Comparison of ENCODE assay signal across 8 cellular contexts in genomic region chr20:1895674-1896496, GRCh38. TPM values are rescaled to one million over a fixed set of nuclear protein-coding genes. Genes with fewer than 3 reads are reported as not detected.
DNase-seq lines count a peak whose midpoint lies in the region; ATAC-seq and TF ChIP-seq lines count a peak whose summit lies in the region.

No MANE protein-coding gene starts in this region.

- H4K20me1 ChIP-seq in PC-3 (ENCODE audit: low read length), result no peaks in the 10 kb centered on the region

- BruUV-seq in PC-3 (replicated peaks; lab: Mats Ljungman, UMichigan), result TSS peak; percentile 49

- H3K9ac ChIP-seq in PC-3 (ENCODE audit: low read length), result peak overlapping the region; percentile 63

- ATAC-seq in PC-3 (peak; percentile 15), GM21717 (IDR thresholded peaks at IDR 0.05; ENCODE audit: unreplicated experiment) (no peak)
- no peak for ATAC-seq in activated CD8-positive, alpha-beta memory T cell treated with anti-CD3 and anti-CD28 coated beads, Interleukin-2, amount 10 ng/mL, durations not matched to agents 7 days and 5 days

- WGBS in esophagus squamous epithelium, 2 donors, result 10 to 19% methylated on average over 12 to 15 of the region's 24 CpGs

- H3K9me3 ChIP-seq in PC-3 (ENCODE audit: low read length) (no peaks in the 10 kb centered on the region), esophagus squamous epithelium (no peaks in the 10 kb centered on the region)

- intact Hi-C loops in PC-3 (cut with micrococcal nuclease) (loop anchor here (5.0 kb wide), 1 partner anchor 94 kb away; no protein-coding TSS in a partner anchor), esophagus squamous epithelium (cut with DNase I) (loop anchor here (5.0 to 10.0 kb wide), 2 partner anchors 41 to 91 kb away; no protein-coding TSS in a partner anchor)

- peak overlapping the region; percentile 79 for H3K4me3 ChIP-seq in PC-3 (ENCODE audit: low read length)
- peak overlapping the region; percentile 48 to 74 (median 68) for H3K4me3 ChIP-seq in esophagus squamous epithelium

- H3K4me1 Mint-ChIP-seq in nephron, result peaks cover 58% of the 10 kb centered on the region
- H3K4me1 Mint-ChIP-seq in activated CD8-positive, alpha-beta memory T cell treated with anti-CD3 and anti-CD28 coated beads, Interleukin-2, amount 10 ng/mL, durations not matched to agents 7 days and 5 days, result no peaks in the 10 kb centered on the region

- H3K4me2 ChIP-seq in PC-3 (ENCODE audit: low read length), result peak overlapping the region; percentile 84

- H3K79me2 ChIP-seq in PC-3 (ENCODE audit: low read length), result peaks cover 43% of the 10 kb centered on the region

- H3K36me3 Mint-ChIP-seq in nephron (ENCODE audit: low read depth), result no peaks in the 10 kb centered on the region
- no peaks in the 10 kb centered on the region for H3K36me3 Mint-ChIP-seq in activated CD8-positive, alpha-beta memory T cell treated with anti-CD3 and anti-CD28 coated beads, Interleukin-2, amount 10 ng/mL, durations not matched to agents 7 days and 5 days

- H3K4me1 ChIP-seq in PC-3 (ENCODE audit: insufficient read depth, low read length), result peaks cover 7% of the 10 kb centered on the region; the same call in 1 of the 2 replicates
- peaks cover 32 to 89% (median 45%) of the 10 kb centered on the region in 3 donors for H3K4me1 ChIP-seq in esophagus squamous epithelium

- H3F3A ChIP-seq in PC-3 (ENCODE audit: low read length, unreplicated experiment), result no peaks in the 10 kb centered on the region

- peaks cover 65% of the 10 kb centered on the region for H3K27me3 Mint-ChIP-seq in nephron (ENCODE audit: low read depth)
- H3K27me3 Mint-ChIP-seq in activated CD8-positive, alpha-beta memory T cell treated with anti-CD3 and anti-CD28 coated beads, Interleukin-2, amount 10 ng/mL, durations not matched to agents 7 days and 5 days, result peaks cover 76% of the 10 kb centered on the region

- H3K36me3 ChIP-seq in PC-3 (ENCODE audit: low read depth, low read length) (no peaks in the 10 kb centered on the region), esophagus squamous epithelium (no peaks in the 10 kb centered on the region)

- peak overlapping the region; percentile 39 to 79 (median 75) for H3K27ac Mint-ChIP-seq in nephron
- no peak overlapping the region for H3K27ac Mint-ChIP-seq in activated CD8-positive, alpha-beta memory T cell treated with anti-CD3 and anti-CD28 coated beads, Interleukin-2, amount 10 ng/mL, durations not matched to agents 7 days and 5 days

- no peak for TF ChIP-seq POLR2A in esophagus squamous epithelium (IDR thresholded peaks at IDR 0.05)

- TF ChIP-seq CTCF in PC-3 (conservative IDR thresholded peaks at IDR 0.05; ENCODE audit: low read depth, low read length) (no peak), esophagus squamous epithelium (IDR thresholded peaks at IDR 0.05) (no peak), nephron (IDR thresholded peaks at IDR 0.05; ENCODE audit: unreplicated experiment in 3 of 3) (no peak)

- no peaks in the 10 kb centered on the region for H3K9me3 Mint-ChIP-seq in nephron
- no peaks in the 10 kb centered on the region for H3K9me3 Mint-ChIP-seq in activated CD8-positive, alpha-beta memory T cell treated with anti-CD3 and anti-CD28 coated beads, Interleukin-2, amount 10 ng/mL, durations not matched to agents 7 days and 5 days (ENCODE audit: low read depth)

- POLR2A ChIA-PET in PC-3 (lab: Charles Lee; ENCODE audit: unreplicated experiment), result no interaction called here

- CTCF ChIA-PET in PC-3 (lab: Charles Lee), result no interaction called here
- CTCF ChIA-PET in activated CD8-positive, alpha-beta memory T cell treated with anti-CD3 and anti-CD28 coated beads, Interleukin-2, amount 10 ng/mL, durations not matched to agents 7 days and 5 days (lab: Charles Lee), result no interaction called here

- H3K27me3 ChIP-seq in PC-3 (ENCODE audit: low read length) (no peaks in the 10 kb centered on the region), esophagus squamous epithelium (peaks cover 0 to 5% (median 0%) of the 10 kb centered on the region in 4 donors)

- peak overlapping the region; percentile 73 for H2AFZ ChIP-seq in PC-3 (ENCODE audit: low read length)

- DNase-seq in ELF-1 (ENCODE audit: low read depth, low spot score), result peak; percentile 47
- DNase-seq in PC-3, result no peak
- DNase-seq in esophagus squamous epithelium (lab: John Stamatoyannopoulos, UW), result no peak
- DNase-seq in activated CD8-positive, alpha-beta memory T cell treated with anti-CD3 and anti-CD28 coated beads, Interleukin-2, amount 10 ng/mL, durations not matched to agents 7 days and 5 days, result no peak
- DNase-seq in COLO829 (ENCODE audit: low spot score), result no peak
- no peak for DNase-seq in UCSD-AML1 (lab: John Stamatoyannopoulos, UW; ENCODE audit: unreplicated experiment)

- no peaks in the 10 kb centered on the region for H3K9me2 ChIP-seq in PC-3 (replicated peaks; ENCODE audit: low read length)

- no peak overlapping the region for H3K27ac ChIP-seq in PC-3 (ENCODE audit: low read length)
- H3K27ac ChIP-seq in esophagus squamous epithelium, result peak overlapping the region; percentile 89 to 98 (median 93)

- H3K4me3 Mint-ChIP-seq in nephron, result peak overlapping the region; percentile 86 to 89 (median 87)
- no peak overlapping the region for H3K4me3 Mint-ChIP-seq in activated CD8-positive, alpha-beta memory T cell treated with anti-CD3 and anti-CD28 coated beads, Interleukin-2, amount 10 ng/mL, durations not matched to agents 7 days and 5 days

RNA-seq across cellular contexts. Expression of gene SIRPA, which starts 0.7 kb away (rescaled TPM):
- total RNA-seq in PC-3 (2014; rRNA removed), result 12.8 and 17.3 TPM in 2 replicates
- total RNA-seq in esophagus squamous epithelium, result 10 to 100 TPM in 3 of 4 donors, 1 to 10 TPM in 1; 9.3 to 23.4 (median 20.1) TPM
- not detected for total RNA-seq in activated CD8-positive, alpha-beta memory T cell treated with anti-CD3 and anti-CD28 coated beads, Interleukin-2, amount 10 ng/mL, durations not matched to agents 7 days and 5 days

Comparison
In these comparisons a context has a peak if more than half of its experiments do, and no peak if none do; other contexts are left out.
1. RNA of gene SIRPA, which starts 0.7 kb away (total RNA-seq): 9.3 to 23.4 TPM in esophagus squamous epithelium and 12.8 to 17.3 TPM in PC-3; not detected in activated CD8-positive, alpha-beta memory T cell treated with anti-CD3 and anti-CD28 coated beads, Interleukin-2, amount 10 ng/mL, durations not matched to agents 7 days and 5 days; every median in the first group is over 10 times any median in the second.